In genomic region chr16:175145-175949, GRCh38 we compare ENCODE assay signal across 19 cellular contexts. TPM values are rescaled to one million over a fixed set of nuclear protein-coding genes. Genes with fewer than 3 reads are reported as not detected.
DNase-seq lines count a peak whose midpoint lies in the region; ATAC-seq and TF ChIP-seq lines count a peak whose summit lies in the region.
"Had no signal": no experiment of that assay in that cellular context is flagged by ENCODE, and none has a peak within 500 bp of the region (broad histone marks: within the 10 kb centered on the region; RNA-seq: fewer than 3 reads in every experiment).

No MANE protein-coding gene starts in this region.

- peaks cover 63% of the 10 kb centered on the region for H3K27me3 ChIP-seq in MG63

- no peaks in the 10 kb centered on the region for H3K9me3 Mint-ChIP-seq in memory B cell

- peaks cover 34% of the 10 kb centered on the region for H3K27me3 Mint-ChIP-seq in memory B cell

- no peak for ATAC-seq in memory B cell (ENCODE audit: low read depth)

- H3K27ac ChIP-seq in 22Rv1 (peak overlapping the region; percentile 70), VCaP (peak overlapping the region; percentile 50)
- H3K27ac ChIP-seq: lower lobe of right lung, tibial artery had no signal

- H3K36me3 ChIP-seq in MG63, result no peaks in the 10 kb centered on the region
- H3K36me3 ChIP-seq: lower lobe of right lung, tibial artery had no signal

- H3K4me1 Mint-ChIP-seq in memory B cell, result peaks cover 11% of the 10 kb centered on the region
- H3K4me1 Mint-ChIP-seq: activated CD4-positive, alpha-beta T cell treated with anti-CD3 and anti-CD28 coated beads for 36 hours had no signal

- no peaks in the 10 kb centered on the region for H3K9me3 ChIP-seq in MG63
- H3K9me3 ChIP-seq: lower lobe of right lung, tibial artery had no signal

- DNase-seq in CD1c-positive myeloid dendritic cell (ENCODE audit: extremely low spot score) (peak; percentile 37), memory B cell (ENCODE audit: low spot score in 2 of 2) (no peak), MG63 (no peak), midbrain (lab: John Stamatoyannopoulos, UW) (no peak), NCI-H2227 (lab: John Stamatoyannopoulos, UW; ENCODE audit: unreplicated experiment) (no peak)
- no peak for DNase-seq in stimulated activated naive CD4-positive, alpha-beta T cell (lab: John Stamatoyannopoulos, UW)
- DNase-seq: activated CD4-positive, alpha-beta T cell treated with anti-CD3 and anti-CD28 coated beads for 36 hours; activated CD8-positive, alpha-beta memory T cell treated with anti-CD3 and anti-CD28 coated beads, Interleukin-2, amount 50 U/mL, for 4 hours; activated gamma-delta T cell; islet precursor cell; lower lobe of right lung; NCI-H1436; NCI-H2171 treated with DMSO at 0.1 percent for 48 hours; NCI-H82; SIG-M5; stimulated activated naive CD4-positive, alpha-beta T cell treated with Interleukin-2 at 50 U/mL for 16 hours; tibial artery had no signal

- peaks cover 1% of the 10 kb centered on the region for H3K36me3 Mint-ChIP-seq in memory B cell

- TF ChIP-seq CTCF in 22Rv1 (IDR thresholded peaks at IDR 0.05), result no peak
- TF ChIP-seq CTCF in VCaP (conservative IDR thresholded peaks at IDR 0.05), result no peak

- H3K4me3 Mint-ChIP-seq in memory B cell, result peak overlapping the region; percentile 24
- H3K4me3 Mint-ChIP-seq: activated CD4-positive, alpha-beta T cell treated with anti-CD3 and anti-CD28 coated beads for 36 hours had no signal

- no peak overlapping the region for H3K27ac Mint-ChIP-seq in memory B cell
- H3K27ac Mint-ChIP-seq: activated CD4-positive, alpha-beta T cell treated with anti-CD3 and anti-CD28 coated beads for 36 hours had no signal

- no peak overlapping the region for H3K4me3 ChIP-seq in MG63
- H3K4me3 ChIP-seq: lower lobe of right lung, tibial artery had no signal

RNA-seq across cellular contexts. Expression of gene HBA1, which starts 1.1 kb away (rescaled TPM):
- not detected in 2 replicates for total RNA-seq in MG63 (2014; rRNA removed; shearing (Covaris generic); ENCODE audit: low replicate concordance)
- total RNA-seq: activated CD4-positive, alpha-beta T cell treated with anti-CD3 and anti-CD28 coated beads for 36 hours had no signal

RNA-seq across cellular contexts. Expression of gene HBA2, which starts 2.7 kb away (rescaled TPM):
- not detected in 2 replicates for total RNA-seq in MG63 (2014; rRNA removed; shearing (Covaris generic); ENCODE audit: low replicate concordance)
- total RNA-seq: activated CD4-positive, alpha-beta T cell treated with anti-CD3 and anti-CD28 coated beads for 36 hours had no signal

RNA-seq across cellular contexts. Expression of gene HBQ1, which starts 4.9 kb away (rescaled TPM):
- not detected in 2 replicates for total RNA-seq in MG63 (2014; rRNA removed; shearing (Covaris generic); ENCODE audit: low replicate concordance)
- total RNA-seq: lower lobe of right lung had no signal

RNA-seq across cellular contexts. Expression of gene HBM, which starts 9.6 kb away (rescaled TPM):
- not detected in 2 replicates for total RNA-seq in MG63 (2014; rRNA removed; shearing (Covaris generic); ENCODE audit: low replicate concordance)
- total RNA-seq: activated CD4-positive, alpha-beta T cell treated with anti-CD3 and anti-CD28 coated beads for 36 hours; lower lobe of right lung had no signal

RNA-seq across cellular contexts. Expression of gene HBZ, which starts 22.9 kb away (rescaled TPM):
- not detected in 2 replicates for total RNA-seq in MG63 (2014; rRNA removed; shearing (Covaris generic); ENCODE audit: low replicate concordance)
- total RNA-seq: activated CD4-positive, alpha-beta T cell treated with anti-CD3 and anti-CD28 coated beads for 36 hours; lower lobe of right lung had no signal
